ENCODE assay signal across 23 cellular contexts in genomic region chr17:40145476-40145875, GRCh38.
"Had no signal": no experiment of that assay in that cellular context is flagged by ENCODE, and none has a peak within 500 bp of the region (broad histone marks: within the 10 kb centered on the region; RNA-seq: fewer than 3 reads in every experiment).

No MANE protein-coding gene starts in this region.

- H3K4me2 ChIP-seq: hepatocyte had no signal

- DNase-seq: colonic mucosa; dermis blood vessel endothelial cell; endodermal cell; erythroblast; foreskin melanocyte; head of caudate nucleus; left colon; left ventricle myocardium superior; mesenchymal stem cell; midbrain; psoas muscle; retina; right lobe of liver; stimulated activated CD4-positive, alpha-beta T cell treated with anti-CD3 and anti-CD28 coated beads, Interleukin-4, amount 100 ng/mL, for 1 hour; stimulated activated naive CD4-positive, alpha-beta T cell; stomach; substantia nigra; transverse colon had no signal

- H3K27ac ChIP-seq: colonic mucosa, hepatocyte, parathyroid adenoma, psoas muscle, right lobe of liver, stomach, transverse colon had no signal

- H2AFZ ChIP-seq: hepatocyte, parathyroid adenoma had no signal

- H3K4me3 Mint-ChIP-seq: endodermal cell, nephron had no signal

- H3K4me3 ChIP-seq: colonic mucosa, hepatocyte, lung, psoas muscle, right lobe of liver, stomach, thoracic aorta, transverse colon had no signal

- H3K27me3 ChIP-seq: colonic mucosa, hepatocyte, right lobe of liver, stomach, transverse colon had no signal

- ATAC-seq: left colon, left ventricle myocardium superior, psoas muscle, right lobe of liver had no signal

- H3K27ac Mint-ChIP-seq: endodermal cell had no signal

- H3K9me3 ChIP-seq: colonic mucosa, psoas muscle, right lobe of liver, stomach, thoracic aorta, transverse colon had no signal

- H3K9me3 Mint-ChIP-seq: endodermal cell, nephron had no signal
